ENCODE assay signal across 14 cellular contexts in the genomic region with DNA sequence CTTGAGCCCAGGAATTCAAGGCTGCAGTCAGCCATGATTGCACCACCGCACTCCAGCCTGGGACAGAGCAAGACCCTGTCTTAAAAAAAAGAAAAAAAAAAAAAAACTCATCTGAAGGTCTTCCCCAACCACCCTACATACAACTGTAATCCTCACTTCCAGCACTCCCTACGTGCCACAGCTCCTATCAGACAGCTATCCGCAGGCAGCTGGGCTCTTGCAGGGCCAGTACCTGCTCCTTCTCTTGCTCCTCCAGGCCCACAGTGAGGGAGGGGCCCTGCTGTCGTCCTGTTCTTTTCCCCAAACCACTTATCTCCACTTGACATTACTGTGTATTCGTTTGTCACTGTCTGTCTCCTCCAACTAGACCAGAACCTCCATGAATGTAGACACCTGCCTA.
A peak's percentile ranks its signal among the peaks of the same experiment; 100 is the strongest.
DNase-seq lines count a peak whose midpoint lies in the region; TF ChIP-seq lines count a peak whose summit lies in the region.
"Had no signal": no experiment of that assay in that cellular context is flagged by ENCODE, and none has a peak within 500 bp of the region (broad histone marks: within the 10 kb centered on the region; RNA-seq: fewer than 3 reads in every experiment).

No MANE protein-coding gene starts in this region.

- DNase-seq in NCI-H2107 treated with DMSO at 0.1 percent for 48 hours (lab: John Stamatoyannopoulos, UW; ENCODE audit: unreplicated experiment), result peak; percentile 62
- no peak for DNase-seq in NCI-H2107 (lab: John Stamatoyannopoulos, UW)
- DNase-seq in NCI-H1092 treated with DMSO at 0.1 percent for 48 hours (lab: John Stamatoyannopoulos, UW), result peak; percentile 15
- DNase-seq in NCI-H345 (lab: John Stamatoyannopoulos, UW), result peak; percentile 93
- DNase-seq in spleen, result peak; percentile 30
- DNase-seq in Karpas-422, result no peak
- no peak for DNase-seq in hepatic stellate cell (ENCODE audit: low spot score)
- DNase-seq in ovary, result no peak
- DNase-seq: 8988T, Caco-2, DND-41, H9, IMR-90, T-helper 17 cell had no signal

- H3K36me3 ChIP-seq in spleen (no peaks in the 10 kb centered on the region), Karpas-422 (ENCODE audit: insufficient read depth, low read length) (no peaks in the 10 kb centered on the region), ovary (no peaks in the 10 kb centered on the region)

- H3K4me1 ChIP-seq in spleen (no peaks in the 10 kb centered on the region), Karpas-422 (ENCODE audit: low read length) (peaks cover 6% of the 10 kb centered on the region), ovary (ENCODE audit: insufficient read depth) (no peaks in the 10 kb centered on the region)

- H3K27ac ChIP-seq in spleen (no peak overlapping the region), Karpas-422 (ENCODE audit: low read length) (no peak overlapping the region), ovary (no peak overlapping the region)

- intact Hi-C loops in spleen (cut with DNase I; ENCODE audit: low total_unique reads) (no loop called here), ovary (cut with DNase I) (no loop called here)

- no peak overlapping the region for H3K4me2 ChIP-seq in Karpas-422 (ENCODE audit: low read depth, low read length, poor library complexity, severe bottlenecking)

- H3K9me2 ChIP-seq in Karpas-422 (replicated peaks; ENCODE audit: insufficient read depth, low read length), result no peaks in the 10 kb centered on the region

- H4K20me1 ChIP-seq in Karpas-422 (ENCODE audit: insufficient read depth, low read depth, low read length), result no peaks in the 10 kb centered on the region

- H3K9ac ChIP-seq in Karpas-422 (ENCODE audit: low read length), result no peak overlapping the region

- H3K79me2 ChIP-seq in Karpas-422 (ENCODE audit: low read length), result no peaks in the 10 kb centered on the region

- no peak overlapping the region for H2AFZ ChIP-seq in Karpas-422 (ENCODE audit: low read length)

- no peak for TF ChIP-seq POLR2A in spleen (IDR thresholded peaks at IDR 0.05)
- TF ChIP-seq POLR2A in ovary (IDR thresholded peaks at IDR 0.05), result no peak

- H3K4me3 ChIP-seq in spleen (no peak overlapping the region), Karpas-422 (ENCODE audit: low read length) (no peak overlapping the region), ovary (no peak overlapping the region)

- no peak for TF ChIP-seq EP300 in ovary (IDR thresholded peaks at IDR 0.05)

- H3K9me3 ChIP-seq in spleen (no peaks in the 10 kb centered on the region), Karpas-422 (ENCODE audit: low read length) (no peaks in the 10 kb centered on the region), ovary (no peaks in the 10 kb centered on the region)
- H3K9me3 ChIP-seq: Caco-2 had no signal

- TF ChIP-seq CTCF in spleen (IDR thresholded peaks at IDR 0.05 in 8 of 11, conservative IDR thresholded peaks at IDR 0.05 in 3 of 11) (no peak), ovary (IDR thresholded peaks at IDR 0.05) (no peak)

- H3K27me3 ChIP-seq in spleen (replicated peaks in 1 of 7) (peaks cover 0 to 48% (median 0%) of the 10 kb centered on the region in 7 donors), Karpas-422 (ENCODE audit: low read length) (no peaks in the 10 kb centered on the region), ovary (no peaks in the 10 kb centered on the region)

- WGBS in spleen, 5 donors, result 62 to 76% (median 70%) methylated on average over 5 of the region's 5 CpGs
- WGBS in ovary, 3 donors, result 65 to 68% (median 67%) methylated on average over 5 of the region's 5 CpGs

Comparison
In these comparisons a context has a peak if more than half of its experiments do, and no peak if none do; other contexts are left out.
1. DNase-seq: peak in NCI-H2107 treated with DMSO at 0.1 percent for 48 hours (single experiment), NCI-H1092 treated with DMSO at 0.1 percent for 48 hours (single experiment), NCI-H345 (single experiment) and spleen (single experiment); none in NCI-H2107 (single experiment), Karpas-422 (single experiment), hepatic stellate cell (single experiment) and ovary (0 of 5).